30 cellular contexts compared by ENCODE assay signal in the genomic region with DNA sequence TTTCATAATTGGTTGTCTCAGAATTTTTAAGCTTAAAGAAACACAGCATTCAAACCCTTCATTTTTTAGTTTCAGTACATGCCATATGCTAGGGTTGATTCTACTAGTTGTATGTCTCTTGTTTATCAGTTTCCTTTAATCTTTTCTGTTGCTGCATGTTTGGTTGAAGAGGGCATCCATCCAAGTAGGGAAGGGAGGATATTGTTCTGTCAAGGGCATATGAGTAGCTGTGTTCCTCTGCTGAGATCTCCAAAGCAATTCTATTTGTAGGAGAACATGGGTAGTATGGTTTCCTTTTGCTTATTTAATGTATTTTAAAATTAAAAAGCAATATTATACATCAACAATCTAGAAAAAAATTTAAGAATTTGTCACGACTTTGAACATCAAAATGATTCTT.
"Had no signal": no experiment of that assay in that cellular context is flagged by ENCODE, and none has a peak within 500 bp of the region (broad histone marks: within the 10 kb centered on the region; RNA-seq: fewer than 3 reads in every experiment).

No MANE protein-coding gene starts in this region.

- H3K36me3 ChIP-seq: gastrocnemius medialis, heart left ventricle, WERI-Rb-1 had no signal

- H3K4me3 ChIP-seq: body of pancreas, coronary artery, dorsolateral prefrontal cortex, gastrocnemius medialis, heart left ventricle had no signal

- H3K4me1 ChIP-seq: heart left ventricle had no signal

- H3K27me3 ChIP-seq: body of pancreas, dorsolateral prefrontal cortex, gastrocnemius medialis, heart left ventricle had no signal

- ATAC-seq: activated CD4-positive, CD25-positive, alpha-beta regulatory T cell treated with anti-CD3 and anti-CD28 coated beads, Interleukin-2, amount 50 U/mL, for 24 hours; activated CD8-positive, alpha-beta T cell treated with anti-CD3 and anti-CD28 coated beads for 36 hours; activated T-cell treated with anti-CD3 and anti-CD28 coated beads, Interleukin-2, amount 50 U/mL, for 4 hours; activated T-helper 17 cell treated with anti-CD3 and anti-CD28 coated beads, Interleukin-2, amount 50 U/mL, for 72 hours; body of pancreas; esophagus mucosa; gastrocnemius medialis; heart left ventricle; T-helper 17 cell had no signal

- H3K27ac ChIP-seq: body of pancreas, coronary artery, heart left ventricle, WERI-Rb-1 had no signal

- H3K9me3 ChIP-seq: body of pancreas, gastrocnemius medialis, heart left ventricle had no signal

- DNase-seq: activated B cell treated with CpG ODN at 0.5 μM for 24 hours; activated CD4-positive, alpha-beta T cell treated with anti-CD3 and anti-CD28 coated beads for 48 hours; activated CD4-positive, alpha-beta T cell treated with anti-CD3 and anti-CD28 coated beads, Interleukin-2, amount 50 U/mL, for 1 hour; activated CD4-positive, alpha-beta T cell treated with anti-CD3 and anti-CD28 coated beads, Interleukin-2, amount 50 U/mL, for 48 hours; activated CD8-positive, alpha-beta memory T cell treated with anti-CD3 and anti-CD28 coated beads for 24 hours; activated CD8-positive, alpha-beta T cell treated with anti-CD3 and anti-CD28 coated beads for 36 hours; activated effector memory CD4-positive, alpha-beta T cell treated with Interleukin-2 at 50 U/mL for 16 hours; activated gamma-delta T cell treated with Interleukin-2 at 50 U/mL for 16 hours; activated naive CD4-positive, alpha-beta T cell treated with anti-CD3 and anti-CD28 coated beads, Interleukin-2, amount 50 U/mL, for 16 hours; activated naive CD4-positive, alpha-beta T cell treated with Interleukin-2 at 50 U/mL for 16 hours; activated T-cell treated with anti-CD3 and anti-CD28 coated beads, Interleukin-2, amount 50 U/mL, for 4 hours; amygdala; aorta; body of pancreas; central memory CD4-positive, alpha-beta T cell; dorsolateral prefrontal cortex; effector memory CD4-positive, alpha-beta T cell; endodermal cell; foreskin fibroblast; gastrocnemius medialis; glutamatergic neuron; heart left ventricle; T-helper 1 cell; T-helper 17 cell; T1000; WERI-Rb-1 had no signal
